ENCODE assay signal across 7 cellular contexts in the genomic region with DNA sequence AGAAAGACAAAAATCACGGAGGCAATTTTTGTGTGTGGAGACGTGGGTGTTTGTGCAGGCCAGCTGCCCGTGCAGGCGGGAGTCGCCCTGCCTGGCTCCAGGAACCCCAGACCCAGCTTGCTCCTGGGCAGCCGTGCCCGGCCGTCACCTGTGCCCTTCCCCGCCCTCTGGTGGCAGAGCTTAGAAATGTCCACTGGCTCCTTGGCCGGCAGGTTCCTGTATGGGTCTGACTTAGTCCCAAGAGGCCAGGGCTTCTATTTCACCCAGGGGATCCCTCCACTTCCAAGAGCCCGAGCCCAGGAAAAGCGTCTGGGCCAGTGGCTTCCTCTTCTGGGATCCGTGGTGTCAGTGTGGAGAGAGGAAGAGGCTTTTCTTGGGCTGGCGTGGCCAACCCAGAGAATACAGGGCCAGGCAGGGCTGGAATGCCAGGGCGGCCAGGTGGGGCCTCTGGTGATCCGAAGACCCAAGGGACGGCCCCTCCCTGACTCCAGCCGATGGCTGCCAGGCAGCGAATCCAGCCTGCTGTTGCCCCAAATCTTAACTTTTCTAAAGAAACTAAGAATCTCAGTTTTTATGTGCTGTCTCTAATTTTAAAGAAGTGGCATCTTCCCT.
DNase-seq lines count a peak whose midpoint lies in the region; FAIRE-seq and TF ChIP-seq lines count a peak whose summit lies in the region.

No MANE protein-coding gene starts in this region.

- DNase-seq in GM20000 (ENCODE audit: low spot score) (peak; percentile 56), NCI-H2107 treated with DMSO at 0.1 percent for 48 hours (lab: John Stamatoyannopoulos, UW; ENCODE audit: unreplicated experiment) (peak; percentile 60), dermis blood vessel endothelial cell (peak; percentile 1), RCC 7860 (ENCODE audit: low spot score) (no peak), SW 1271 (lab: John Stamatoyannopoulos, UW) (no peak)

- H3K9ac ChIP-seq in neural cell (ENCODE audit: low read length) = no peak overlapping the region

- TF ChIP-seq CTCF in DOHH2 (IDR thresholded peaks at IDR 0.05; ENCODE audit: low read depth, low read length, poor library complexity, severe bottlenecking) (peak; percentile 67), GM20000 (IDR thresholded peaks at IDR 0.05; ENCODE audit: extremely low read depth, missing control alignments) (peak; percentile 61), neural cell (IDR thresholded peaks at IDR 0.05; ENCODE audit: poor library complexity, severe bottlenecking) (peak; percentile 46)

- no peak for FAIRE-seq in RCC 7860 (lab: Jason Lieb, UNC)

- H3K9me3 ChIP-seq in DOHH2 (ENCODE audit: control insufficient read depth, insufficient read depth, low read length) (no peaks in the 10 kb centered on the region), neural cell (ENCODE audit: low read length) (no peaks in the 10 kb centered on the region)

- H3K4me2 ChIP-seq in DOHH2 (ENCODE audit: low read length) (no peak overlapping the region), neural cell (ENCODE audit: low read length) (no peak overlapping the region)

- H3F3A ChIP-seq in DOHH2 (ENCODE audit: control insufficient read depth, insufficient read depth) (no peaks in the 10 kb centered on the region), neural cell (ENCODE audit: insufficient read depth, low read length, poor library complexity, severe bottlenecking) (no peaks in the 10 kb centered on the region)

- no peaks in the 10 kb centered on the region for H4K20me1 ChIP-seq in DOHH2 (ENCODE audit: control insufficient read depth, insufficient read depth, low read depth, low read length)
- no peaks in the 10 kb centered on the region for H4K20me1 ChIP-seq in neural cell (ENCODE audit: insufficient read depth)

- H3K4me1 ChIP-seq in DOHH2 (ENCODE audit: control insufficient read depth, low read length) = no peaks in the 10 kb centered on the region

- TF ChIP-seq RAD21 in neural cell (conservative IDR thresholded peaks at IDR 0.05) = peak; percentile 28

- no peak for TF ChIP-seq EP300 in neural cell (conservative IDR thresholded peaks at IDR 0.05; ENCODE audit: poor library complexity, severe bottlenecking)

- H3K9me2 ChIP-seq in DOHH2 (replicated peaks; ENCODE audit: control insufficient read depth, low read length) (no peaks in the 10 kb centered on the region), neural cell (ENCODE audit: insufficient read depth, low read length) (no peaks in the 10 kb centered on the region)

- H3K27ac ChIP-seq in DOHH2 (ENCODE audit: low read depth, low read length) (no peak overlapping the region), neural cell (ENCODE audit: low read length) (no peak overlapping the region)

- H2AFZ ChIP-seq in neural cell (ENCODE audit: low read depth, low read length) = no peak overlapping the region

- no peaks in the 10 kb centered on the region for H3K27me3 ChIP-seq in DOHH2 (ENCODE audit: control insufficient read depth, low read length)
- peaks cover 13% of the 10 kb centered on the region for H3K27me3 ChIP-seq in neural cell (ENCODE audit: insufficient read depth, low read depth, low read length)

- no peak overlapping the region for H3K4me3 ChIP-seq in DOHH2 (ENCODE audit: low read length)
- H3K4me3 ChIP-seq in neural cell (ENCODE audit: low read length) = no peak overlapping the region

- H3K79me2 ChIP-seq in DOHH2 (ENCODE audit: control insufficient read depth, low read length) = no peaks in the 10 kb centered on the region
- H3K79me2 ChIP-seq in neural cell (replicated peaks; ENCODE audit: insufficient read depth, low read length) = no peaks in the 10 kb centered on the region

- H3K36me3 ChIP-seq in DOHH2 (ENCODE audit: control insufficient read depth, low read length) (no peaks in the 10 kb centered on the region), neural cell (ENCODE audit: insufficient read depth, low read length) (no peaks in the 10 kb centered on the region)

TF ChIP-seq in neural cell, 6 proteins besides CTCF, POLR2A, EP300 and RAD21:
- TF ChIP-seq SMC3 (conservative IDR thresholded peaks at IDR 0.05; ENCODE audit: poor library complexity) (peak; percentile 46), EZH2 (IDR thresholded peaks at IDR 0.05; ENCODE audit: borderline replicate concordance, insufficient read depth, low read length, poor library complexity, severe bottlenecking) (no peak)

Comparison
In these comparisons a context has a peak if more than half of its experiments do, and no peak if none do; other contexts are left out.
1. DNase-seq: peak in GM20000 (single experiment), NCI-H2107 treated with DMSO at 0.1 percent for 48 hours (single experiment) and dermis blood vessel endothelial cell (single experiment); none in RCC 7860 (single experiment) and SW 1271 (0 of 2).
2. Peak in every context shown above with its lines, with median percentiles within 50 percentile points of each other: CTCF ChIP-seq.